Comparison of ENCODE assay signal across 20 cellular contexts in genomic region chrX:8781921-8782320, GRCh38. TPM values are rescaled to one million over a fixed set of nuclear protein-coding genes. Genes with fewer than 3 reads are reported as not detected.
"Had no signal": no experiment of that assay in that cellular context is flagged by ENCODE, and none has a peak within 500 bp of the region (broad histone marks: within the 10 kb centered on the region; RNA-seq: fewer than 3 reads in every experiment).

No MANE protein-coding gene starts in this region.

RNA-seq across cellular contexts. Expression of gene FAM9A, which starts 19.3 kb away (rescaled TPM):
- total RNA-seq: activated naive CD4-positive, alpha-beta T cell treated with anti-CD3 and anti-CD28 coated beads for 36 hours; activated naive CD4-positive, alpha-beta T cell treated with anti-CD3 and anti-CD28 coated beads, Interleukin-2, amount 50 U/mL, for 72 hours; activated naive CD8-positive, alpha-beta T cell treated with anti-CD3 and anti-CD28 coated beads for 36 hours; activated naive CD8-positive, alpha-beta T cell treated with anti-CD3 and anti-CD28 coated beads, Interleukin-2, amount 10 ng/mL, durations not matched to agents 7 days and 5 days; activated T-cell treated with anti-CD3 and anti-CD28 coated beads, Interleukin-2, amount 50 U/mL, for 4 hours; activated T-cell treated with anti-CD3 and anti-CD28 coated beads, Interleukin-2, amount 50 U/mL, for 72 hours; activated T-helper 1 cell treated with anti-CD3 and anti-CD28 coated beads, Interleukin-12 subunit alpha, Interleukin-12 subunit beta, Interleukin-2, Interleukin-4 antibody, amounts not matched to agents 30 ng/mL and 10 ng/mL and 1 ng/mL, durations not matched to agents 14 hours and 24 hours and 36 hours; activated T-helper 17 cell treated with anti-CD3 and anti-CD28 coated beads, Interleukin-2, amount 50 U/mL, for 72 hours; activated T-helper 2 cell treated with anti-CD3 and anti-CD28 coated beads, Interferon-gamma antibody, Interleukin-2, Interleukin-4, amounts not matched to agents 10 μg/mL and 5 μg/mL and 100 μg/mL, durations not matched to agents 14 hours and 24 hours and 36 hours; adrenal gland; aorta; ascending aorta; body of pancreas; breast epithelium; bronchial epithelial cell; cardiac muscle cell; cardiac septum; cerebellum; chondrocyte had no signal
- polyA plus RNA-seq: adipose tissue, adrenal gland, aorta, cardiac muscle cell had no signal

RNA-seq across cellular contexts. Expression of gene ANOS1, which starts 50.0 kb away (rescaled TPM):
- total RNA-seq: activated naive CD4-positive, alpha-beta T cell treated with anti-CD3 and anti-CD28 coated beads for 36 hours; activated naive CD4-positive, alpha-beta T cell treated with anti-CD3 and anti-CD28 coated beads, Interleukin-2, amount 50 U/mL, for 72 hours; activated naive CD8-positive, alpha-beta T cell treated with anti-CD3 and anti-CD28 coated beads for 36 hours; activated T-cell treated with anti-CD3 and anti-CD28 coated beads, Interleukin-2, amount 50 U/mL, for 72 hours; activated T-helper 1 cell treated with anti-CD3 and anti-CD28 coated beads, Interleukin-12 subunit alpha, Interleukin-12 subunit beta, Interleukin-2, Interleukin-4 antibody, amounts not matched to agents 30 ng/mL and 10 ng/mL and 1 ng/mL, durations not matched to agents 14 hours and 24 hours and 36 hours; activated T-helper 17 cell treated with anti-CD3 and anti-CD28 coated beads, Interleukin-2, amount 50 U/mL, for 72 hours; activated T-helper 2 cell treated with anti-CD3 and anti-CD28 coated beads, Interferon-gamma antibody, Interleukin-2, Interleukin-4, amounts not matched to agents 10 μg/mL and 5 μg/mL and 100 μg/mL, durations not matched to agents 14 hours and 24 hours and 36 hours had no signal
